In the genomic region with DNA sequence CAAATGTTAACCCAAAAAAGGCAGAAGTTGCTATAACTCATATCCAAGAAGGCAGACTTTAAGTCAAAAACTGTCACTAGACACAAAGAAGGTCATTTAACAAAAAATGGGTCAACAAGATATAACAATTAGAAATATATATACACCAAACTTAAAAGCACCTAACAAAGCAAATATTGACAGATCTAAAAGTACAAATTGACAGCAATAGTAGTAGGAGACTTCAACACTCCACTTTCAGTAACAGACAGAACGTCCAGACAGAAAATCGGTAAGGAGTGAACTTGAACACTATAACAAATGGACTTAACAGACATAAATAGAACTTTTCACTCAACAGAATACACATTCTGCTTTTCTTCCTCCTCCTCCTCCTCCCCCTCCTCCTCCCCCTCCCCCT, we compare ENCODE assay signal across 9 cellular contexts. TPM values are rescaled to one million over a fixed set of nuclear protein-coding genes. Genes with fewer than 3 reads are reported as not detected.
DNase-seq lines count a peak whose midpoint lies in the region; ATAC-seq and TF ChIP-seq lines count a peak whose summit lies in the region.
"Had no signal": no experiment of that assay in that cellular context is flagged by ENCODE, and none has a peak within 500 bp of the region (broad histone marks: within the 10 kb centered on the region; RNA-seq: fewer than 3 reads in every experiment).

No MANE protein-coding gene starts in this region.

- no peaks in the 10 kb centered on the region for H3K27me3 ChIP-seq in MM.1S (replicated peaks; ENCODE audit: insufficient read depth, low read length)
- no peaks in the 10 kb centered on the region for H3K27me3 ChIP-seq in endodermal cell (ENCODE audit: control insufficient read depth, insufficient read depth, low read length, poor library complexity, severe bottlenecking)
- H3K27me3 ChIP-seq: ovary had no signal

- no peak for DNase-seq in activated naive CD4-positive, alpha-beta T cell treated with anti-CD3 and anti-CD28 coated beads for 36 hours
- no peak for DNase-seq in activated naive CD4-positive, alpha-beta T cell treated with Interleukin-2 at 50 U/mL for 16 hours
- no peak for DNase-seq in MM.1S
- DNase-seq in endodermal cell = no peak
- no peak for DNase-seq in stimulated activated CD4-positive, alpha-beta T cell treated with anti-CD3 and anti-CD28 coated beads, Interleukin-4, amount 100 ng/mL, for 24 hours
- DNase-seq in kidney tubule cell (ENCODE audit: low spot score) = no peak

- peak overlapping the region; percentile 41 for H3K4me2 ChIP-seq in MM.1S (ENCODE audit: low read depth, low read length)

- no peak overlapping the region for H3K27ac Mint-ChIP-seq in activated naive CD4-positive, alpha-beta T cell treated with anti-CD3 and anti-CD28 coated beads for 36 hours
- H3K27ac Mint-ChIP-seq in brain (no peak overlapping the region), endodermal cell (no peak overlapping the region)
- peak overlapping the region; percentile 82 for H3K27ac Mint-ChIP-seq in stimulated activated memory B cell treated with anti-CD40 and anti-IgM and Interleukin-4, amounts not matched to agents 10 μg/mL and 1 μg/mL and 100 μg/mL, for 72 hours

- H3K27me3 Mint-ChIP-seq in activated naive CD4-positive, alpha-beta T cell treated with anti-CD3 and anti-CD28 coated beads for 36 hours (ENCODE audit: low read depth) = no peaks in the 10 kb centered on the region
- H3K27me3 Mint-ChIP-seq in brain (no peaks in the 10 kb centered on the region), endodermal cell (ENCODE audit: insufficient read depth) (no peaks in the 10 kb centered on the region)
- no peaks in the 10 kb centered on the region for H3K27me3 Mint-ChIP-seq in stimulated activated memory B cell treated with anti-CD40 and anti-IgM and Interleukin-4, amounts not matched to agents 10 μg/mL and 1 μg/mL and 100 μg/mL, for 72 hours

- CTCF ChIA-PET in activated naive CD4-positive, alpha-beta T cell treated with anti-CD3 and anti-CD28 coated beads for 36 hours (lab: Charles Lee) = interaction anchor here (0.6 kb wide), 1 partner anchor 130 kb away, joined by 3 read pairs; no protein-coding TSS in a partner anchor

- no peaks in the 10 kb centered on the region for H3K9me2 ChIP-seq in MM.1S (replicated peaks; ENCODE audit: insufficient read depth, low read length)

- no peak overlapping the region for H3K9ac ChIP-seq in MM.1S (ENCODE audit: low read length)
- H3K9ac ChIP-seq in endodermal cell (ENCODE audit: extremely low read depth, low read length, poor library complexity, severe bottlenecking) = no peak overlapping the region

- H3K4me1 ChIP-seq in MM.1S (ENCODE audit: low read length) = peaks cover 18% of the 10 kb centered on the region
- peaks cover 7% of the 10 kb centered on the region for H3K4me1 ChIP-seq in endodermal cell (ENCODE audit: control insufficient read depth, insufficient read depth, low read length)

- no peak for ATAC-seq in stimulated activated memory B cell treated with anti-CD40 and anti-IgM and Interleukin-4, amounts not matched to agents 10 μg/mL and 1 μg/mL and 100 μg/mL, for 72 hours

- peaks cover 5% of the 10 kb centered on the region for H3K36me3 Mint-ChIP-seq in activated naive CD4-positive, alpha-beta T cell treated with anti-CD3 and anti-CD28 coated beads for 36 hours (ENCODE audit: low read depth)
- H3K36me3 Mint-ChIP-seq in brain (peaks cover 22% of the 10 kb centered on the region), endodermal cell (ENCODE audit: low read depth) (peaks cover 9% of the 10 kb centered on the region)
- H3K36me3 Mint-ChIP-seq in stimulated activated memory B cell treated with anti-CD40 and anti-IgM and Interleukin-4, amounts not matched to agents 10 μg/mL and 1 μg/mL and 100 μg/mL, for 72 hours = peaks cover 28% of the 10 kb centered on the region

- H3K79me2 ChIP-seq in MM.1S (ENCODE audit: low read length) = no peaks in the 10 kb centered on the region

- H3K4me1 Mint-ChIP-seq in activated naive CD4-positive, alpha-beta T cell treated with anti-CD3 and anti-CD28 coated beads for 36 hours (ENCODE audit: low read depth) = peaks cover 23% of the 10 kb centered on the region
- H3K4me1 Mint-ChIP-seq in brain (peaks cover 18% of the 10 kb centered on the region), endodermal cell (peaks cover 21% of the 10 kb centered on the region)
- H3K4me1 Mint-ChIP-seq in stimulated activated memory B cell treated with anti-CD40 and anti-IgM and Interleukin-4, amounts not matched to agents 10 μg/mL and 1 μg/mL and 100 μg/mL, for 72 hours = peaks cover 60% of the 10 kb centered on the region

- H3K9me3 ChIP-seq in MM.1S (replicated peaks; ENCODE audit: insufficient read depth, low read length) = no peaks in the 10 kb centered on the region
- H3K9me3 ChIP-seq in endodermal cell (ENCODE audit: control insufficient read depth, low read length) = peaks cover 29% of the 10 kb centered on the region
- H3K9me3 ChIP-seq: ovary had no signal

- peak overlapping the region; percentile 79; the same call in 1 of the 2 replicates for H2AFZ ChIP-seq in MM.1S (ENCODE audit: low read length)

- H3K4me3 Mint-ChIP-seq in activated naive CD4-positive, alpha-beta T cell treated with anti-CD3 and anti-CD28 coated beads for 36 hours = peak overlapping the region; percentile 74
- peak overlapping the region; percentile 1 to 84 (median 63) for H3K4me3 Mint-ChIP-seq in brain
- H3K4me3 Mint-ChIP-seq in stimulated activated memory B cell treated with anti-CD40 and anti-IgM and Interleukin-4, amounts not matched to agents 10 μg/mL and 1 μg/mL and 100 μg/mL, for 72 hours = peak overlapping the region; percentile 83
- no peak overlapping the region for H3K4me3 Mint-ChIP-seq in endodermal cell

- TF ChIP-seq CTCF in MM.1S (IDR thresholded peaks at IDR 0.05; ENCODE audit: low read length) = no peak
- no peak for TF ChIP-seq CTCF in brain (conservative IDR thresholded peaks at IDR 0.05)
- TF ChIP-seq CTCF in endodermal cell (conservative IDR thresholded peaks at IDR 0.05) = no peak

- H3K4me3 ChIP-seq in MM.1S (ENCODE audit: low read length) (no peak overlapping the region; the same call in 1 of the 2 replicates), endodermal cell (ENCODE audit: low read length) (no peak overlapping the region)

- peaks cover 13% of the 10 kb centered on the region for H3K9me3 Mint-ChIP-seq in activated naive CD4-positive, alpha-beta T cell treated with anti-CD3 and anti-CD28 coated beads for 36 hours
- H3K9me3 Mint-ChIP-seq in brain = peaks cover 23 to 47% (median 37%) of the 10 kb centered on the region in 5 experiments
- H3K9me3 Mint-ChIP-seq in stimulated activated memory B cell treated with anti-CD40 and anti-IgM and Interleukin-4, amounts not matched to agents 10 μg/mL and 1 μg/mL and 100 μg/mL, for 72 hours = peaks cover 15% of the 10 kb centered on the region
- H3K9me3 Mint-ChIP-seq in endodermal cell = peaks cover 35% of the 10 kb centered on the region

- H3F3A ChIP-seq in MM.1S (ENCODE audit: insufficient read depth, low read length) = peaks cover 12% of the 10 kb centered on the region

- intact Hi-C loops in activated naive CD4-positive, alpha-beta T cell treated with anti-CD3 and anti-CD28 coated beads for 36 hours (cut with micrococcal nuclease) = loop anchor here (1.0 kb wide), 1 partner anchor 42 kb away; the partner anchor contains the start of gene C16orf87

- H3K27ac ChIP-seq in MM.1S (ENCODE audit: low read length) = no peak overlapping the region; the same call in 1 of the 2 replicates
- H3K27ac ChIP-seq in endodermal cell (ENCODE audit: low read depth, low read length) = no peak overlapping the region
- H3K27ac ChIP-seq: ovary had no signal

- H3K36me3 ChIP-seq in MM.1S (replicated peaks; ENCODE audit: insufficient read depth, low read length) (no peaks in the 10 kb centered on the region), endodermal cell (ENCODE audit: control insufficient read depth, insufficient read depth, low read length) (peaks cover 5% of the 10 kb centered on the region)
- H3K36me3 ChIP-seq: ovary had no signal

- H4K20me1 ChIP-seq in MM.1S (ENCODE audit: insufficient read depth, low read length) = no peaks in the 10 kb centered on the region

- WGBS in endodermal cell (ENCODE audit: insufficient coverage in 1 of 2, insufficient read length in 1 of 2), 2 experiments = 84% methylated on average over 2 of the region's 2 CpGs; no CpG with 5 or more reads in 1 of the 2 experiments

RNA-seq across cellular contexts. Expression of gene MYLK3, which starts 40.9 kb away (rescaled TPM):
- under 1 TPM; 0.05 to 0.17 TPM for total RNA-seq in activated naive CD4-positive, alpha-beta T cell treated with anti-CD3 and anti-CD28 coated beads for 36 hours
- polyA plus RNA-seq in brain (ENCODE audit: insufficient read depth, low read depth, low replicate concordance) = 0.98 TPM
- total RNA-seq in endodermal cell = 1 to 10 TPM; 2.3 to 4.0 TPM
- 1.1 TPM for polyA plus RNA-seq in endodermal cell (2013, experiment 1 of 2)
- 0.95 TPM for polyA plus RNA-seq in endodermal cell (2013, experiment 2 of 2)

RNA-seq across cellular contexts. Expression of gene C16orf87, which starts 41.9 kb away (rescaled TPM):
- 10 to 100 TPM; 13.4 to 13.5 TPM for total RNA-seq in activated naive CD4-positive, alpha-beta T cell treated with anti-CD3 and anti-CD28 coated beads for 36 hours
- 8.7 TPM for polyA plus RNA-seq in brain (ENCODE audit: insufficient read depth, low read depth, low replicate concordance)
- 10 to 100 TPM; 20.6 to 22.7 TPM for total RNA-seq in endodermal cell
- 28.8 TPM for polyA plus RNA-seq in endodermal cell (2013, experiment 1 of 2)
- polyA plus RNA-seq in endodermal cell (2013, experiment 2 of 2) = 28.6 TPM
